ENCODE assay signal across 9 cellular contexts in the genomic region with DNA sequence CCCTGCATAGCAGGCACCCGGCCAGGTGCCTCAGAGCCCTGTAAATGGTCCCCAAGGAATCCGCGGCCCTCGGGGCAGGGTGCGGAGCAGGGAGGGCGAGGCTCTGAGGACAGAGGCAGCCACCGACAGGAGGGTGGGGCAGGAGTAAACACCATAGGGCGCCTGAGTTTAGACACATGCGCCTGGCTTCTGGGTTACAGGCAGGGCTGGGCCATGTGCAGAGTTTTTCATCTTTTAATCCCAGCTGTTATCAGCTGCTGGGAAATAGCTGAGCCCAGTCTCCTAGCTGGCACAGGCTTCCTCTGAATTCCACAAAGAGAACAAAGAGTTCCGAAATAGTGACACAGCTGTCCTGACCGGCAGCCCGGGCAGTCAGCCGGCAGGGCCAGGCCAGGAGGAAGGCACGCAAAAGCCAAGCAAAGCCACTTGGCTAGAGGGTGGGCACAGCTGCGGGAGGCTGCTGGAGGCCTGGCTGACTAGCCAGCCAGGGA.
A peak's percentile ranks its signal among the peaks of the same experiment; 100 is the strongest.
DNase-seq lines count a peak whose midpoint lies in the region; ATAC-seq, FAIRE-seq and TF ChIP-seq lines count a peak whose summit lies in the region.
"Had no signal": no experiment of that assay in that cellular context is flagged by ENCODE, and none has a peak within 500 bp of the region (broad histone marks: within the 10 kb centered on the region; RNA-seq: fewer than 3 reads in every experiment).

No MANE protein-coding gene starts in this region.

- CTCF ChIA-PET in HEK293 (lab: Yijun Ruan, JAX), result interaction anchor here (0.8 kb wide), 1 partner anchor 403 kb away, joined by 5 read pairs; no protein-coding TSS in a partner anchor

- H3K4me3 ChIP-seq in HEK293 (ENCODE audit: low read depth, low read length) (no peak overlapping the region), small intestine (ENCODE audit: low read depth in 1 of 2, low read length in 2 of 2) (no peak overlapping the region), WERI-Rb-1 (ENCODE audit: low read depth, low read length) (no peak overlapping the region)

- POLR2A ChIA-PET in HEK293 (lab: Yijun Ruan, JAX), result interaction anchor here (0.6 kb wide), 1 partner anchor 1094 kb away, joined by 3 read pairs; no protein-coding TSS in a partner anchor

- H3K9me3 ChIP-seq in HEK293 (ENCODE audit: control insufficient read depth, insufficient read depth, low read depth, low read length) (no peaks in the 10 kb centered on the region), small intestine (ENCODE audit: control insufficient read depth, low read depth) (no peaks in the 10 kb centered on the region), WERI-Rb-1 (ENCODE audit: severe bottlenecking) (no peaks in the 10 kb centered on the region)

- no peaks in the 10 kb centered on the region for H3K9me3 Mint-ChIP-seq in brain

- peak in 49 of 51 donors; percentile 14 to 94 (median 73) for DNase-seq in hypothalamus (lab: John Stamatoyannopoulos, UW)
- peak; percentile 73 for DNase-seq in small intestine
- DNase-seq in WERI-Rb-1, result no peak
- no peak for DNase-seq in NCI-H146 (lab: John Stamatoyannopoulos, UW)
- DNase-seq: retina had no signal

- H3K4me1 ChIP-seq in HEK293 (ENCODE audit: control insufficient read depth, insufficient read depth, low read length) (no peaks in the 10 kb centered on the region; the same call in 1 of the 2 replicates), small intestine (ENCODE audit: control insufficient read depth in 2 of 2, insufficient read depth in 1 of 2, low read depth in 1 of 2, low read length in 1 of 2) (no peaks in the 10 kb centered on the region)

- WGBS in small intestine, 3 donors, result 18 to 40% (median 34%) methylated on average over 15 of the region's 15 CpGs

- H3K27ac ChIP-seq in HEK293 (ENCODE audit: extremely low read depth, low read depth, low read length) (no peak overlapping the region), small intestine (ENCODE audit: low read depth in 1 of 2, low read length in 1 of 2) (no peak overlapping the region), WERI-Rb-1 (no peak overlapping the region)

- H3K36me3 ChIP-seq in HEK293 (ENCODE audit: control insufficient read depth in 2 of 2, insufficient read depth in 1 of 2, low read length in 2 of 2) (no peaks in the 10 kb centered on the region), small intestine (ENCODE audit: control insufficient read depth in 2 of 2, insufficient read depth in 2 of 2, low read length in 2 of 2) (no peaks in the 10 kb centered on the region), WERI-Rb-1 (no peaks in the 10 kb centered on the region)

- TF ChIP-seq CTCF in HEK293 (tag by site-specific recombination; IDR thresholded peaks at IDR 0.05) (no peak), brain (conservative IDR thresholded peaks at IDR 0.05) (no peak), WERI-Rb-1 (IDR thresholded peaks at IDR 0.05; ENCODE audit: low read depth, low read length) (no peak)

- peak overlapping the region in 4 of 5 experiments; percentile 57 to 76 (median 60) for H3K27ac Mint-ChIP-seq in brain

- FAIRE-seq in small intestine (lab: Jason Lieb, UNC), result no peak

- peaks cover 3% of the 10 kb centered on the region for H3K27me3 Mint-ChIP-seq in brain

- ATAC-seq in GM21529 (IDR thresholded peaks at IDR 0.05; ENCODE audit: unreplicated experiment) (no peak), GM18909 (IDR thresholded peaks at IDR 0.05; ENCODE audit: poor library complexity, unreplicated experiment) (no peak)

- peak overlapping the region in 1 of 5 experiments; percentile 14 for H3K4me3 Mint-ChIP-seq in brain

- no peaks in the 10 kb centered on the region for H3K36me3 Mint-ChIP-seq in brain

- H3K27me3 ChIP-seq in small intestine (ENCODE audit: control insufficient read depth in 2 of 2, insufficient read depth in 2 of 2, low read length in 2 of 2), result no peaks in the 10 kb centered on the region
- no peaks in the 10 kb centered on the region for H3K27me3 ChIP-seq in WERI-Rb-1 (ENCODE audit: insufficient read depth, low read depth, severe bottlenecking)

- H3K4me1 Mint-ChIP-seq in brain, result peaks cover 75% of the 10 kb centered on the region

TF ChIP-seq in HEK293, 187 proteins besides CTCF, POLR2A, EP300 and RAD21:
- TF ChIP-seq KLF1 (tag by site-specific recombination; IDR thresholded peaks at IDR 0.05) (peak; percentile 94), ZNF274 (IDR thresholded peaks at IDR 0.05; ENCODE audit: low read length) (no peak), ZNF274 (tag by site-specific recombination; IDR thresholded peaks at IDR 0.05; ENCODE audit: borderline replicate concordance) (no peak)

Comparison
In these comparisons a context has a peak if more than half of its experiments do, and no peak if none do; other contexts are left out.
1. DNase-seq: peak in hypothalamus (49 of 51) and small intestine (single experiment); none in WERI-Rb-1 (single experiment) and NCI-H146 (single experiment).